In the genomic region with DNA sequence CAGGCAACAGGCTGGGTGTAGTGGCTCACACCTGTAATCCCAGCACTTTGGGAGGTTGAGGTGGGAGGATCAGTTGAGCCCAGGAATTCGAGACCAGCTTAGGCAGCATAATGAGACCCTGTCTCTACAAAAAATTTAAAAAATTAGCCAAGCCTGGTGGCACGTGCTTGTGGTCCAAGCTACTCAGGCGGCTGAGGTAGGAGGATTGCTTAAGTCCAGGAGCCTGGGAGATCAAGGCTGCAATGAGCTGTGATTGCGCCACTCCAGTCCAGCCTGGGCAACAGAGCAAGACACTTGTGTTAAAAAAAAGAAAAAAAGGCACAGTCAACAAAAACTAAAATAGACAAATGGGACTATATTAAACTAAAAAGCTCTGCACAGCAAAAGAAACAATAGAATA, we compare ENCODE assay signal across 19 cellular contexts. TPM values are rescaled to one million over a fixed set of nuclear protein-coding genes. Genes with fewer than 3 reads are reported as not detected.
DNase-seq lines count a peak whose midpoint lies in the region; ATAC-seq and TF ChIP-seq lines count a peak whose summit lies in the region.
"Had no signal": no experiment of that assay in that cellular context is flagged by ENCODE, and none has a peak within 500 bp of the region (broad histone marks: within the 10 kb centered on the region; RNA-seq: fewer than 3 reads in every experiment).

No MANE protein-coding gene starts in this region.

- TF ChIP-seq CTCF in MCF 10A (IDR thresholded peaks at IDR 0.05; ENCODE audit: unreplicated experiment), result no peak
- no peak for TF ChIP-seq CTCF in breast epithelium (IDR thresholded peaks at IDR 0.05)
- TF ChIP-seq CTCF in right lobe of liver (IDR thresholded peaks at IDR 0.05), result no peak
- no peak for TF ChIP-seq CTCF in upper lobe of left lung (IDR thresholded peaks at IDR 0.05)

- H3K27ac Mint-ChIP-seq in MCF 10A (ENCODE audit: low read depth, unreplicated experiment), result peak overlapping the region; percentile 75
- H3K27ac Mint-ChIP-seq: type B pancreatic cell had no signal

- peaks cover 10 to 13% of the 10 kb centered on the region in 2 donors for H3K4me1 ChIP-seq in breast epithelium
- H3K4me1 ChIP-seq in right lobe of liver, result peaks cover 2 to 63% (median 9%) of the 10 kb centered on the region in 4 donors
- peaks cover 59 to 88% (median 72%) of the 10 kb centered on the region in 4 donors for H3K4me1 ChIP-seq in upper lobe of left lung

- H3K4me3 ChIP-seq in breast epithelium (no peak overlapping the region), right lobe of liver (no peak overlapping the region), upper lobe of left lung (no peak overlapping the region)
- H3K4me3 ChIP-seq: psoas muscle had no signal

- no peaks in the 10 kb centered on the region for H3K27me3 Mint-ChIP-seq in MCF 10A (ENCODE audit: insufficient read depth, unreplicated experiment)
- H3K27me3 Mint-ChIP-seq: type B pancreatic cell had no signal

- H3K27me3 ChIP-seq in breast epithelium (no peaks in the 10 kb centered on the region), right lobe of liver (no peaks in the 10 kb centered on the region), upper lobe of left lung (no peaks in the 10 kb centered on the region)
- H3K27me3 ChIP-seq: foreskin keratinocyte had no signal

- intact Hi-C loops in MCF 10A (cut with micrococcal nuclease), result no loop called here
- intact Hi-C loops in breast epithelium (cut with DNase I; ENCODE audit: low total_unique reads), result no loop called here
- intact Hi-C loops in right lobe of liver (cut with DNase I), result no loop called here

- WGBS in right lobe of liver (ENCODE audit: insufficient coverage, low coverage, low lambda C conversion rate, missing lambda C conversion rate), result 60% methylated on average over 4 of the region's 4 CpGs
- WGBS in upper lobe of left lung, 2 donors, result 50 to 54% methylated on average over 4 of the region's 4 CpGs

- no peak for TF ChIP-seq EP300 in upper lobe of left lung (IDR thresholded peaks at IDR 0.05)

- no peak overlapping the region for H3K27ac ChIP-seq in breast epithelium
- H3K27ac ChIP-seq in right lobe of liver, result peak overlapping the region in 1 of 3 donors; percentile 16
- peak overlapping the region in 3 of 4 donors; percentile 69 to 83 (median 80) for H3K27ac ChIP-seq in upper lobe of left lung
- H3K27ac ChIP-seq: foreskin keratinocyte, psoas muscle had no signal

- CTCF ChIA-PET in MCF 10A (lab: Yijun Ruan, JAX), result interaction anchor here (0.6 to 0.9 kb wide), 5 partner anchors 18 to 513 kb away, joined by 3 to 4 read pairs (median 4); no protein-coding TSS in a partner anchor

- BruUV-seq in MCF 10A (replicated peaks; lab: Mats Ljungman, UMichigan), result no TSS peak

- POLR2A ChIA-PET in MCF 10A (lab: Yijun Ruan, JAX), result interaction anchor here (1.1 to 1.6 kb wide), 3 partner anchors 13 to 29 kb away, joined by 3 to 10 read pairs (median 4); partner anchors contain the start of gene ATP6V0E1

- peaks cover 43% of the 10 kb centered on the region for H3K36me3 Mint-ChIP-seq in MCF 10A (ENCODE audit: insufficient read depth, unreplicated experiment)

- ATAC-seq in right lobe of liver (peak in 2 of 4 donors; percentile 46 to 57), upper lobe of left lung (ENCODE audit: low FRiP score in 2 of 2) (no peak), HG03135 (IDR thresholded peaks at IDR 0.05; ENCODE audit: unreplicated experiment) (no peak), GM21723 (IDR thresholded peaks at IDR 0.05; ENCODE audit: unreplicated experiment) (no peak)
- ATAC-seq: foreskin keratinocyte, psoas muscle had no signal

- no peak for TF ChIP-seq POLR2A in breast epithelium (IDR thresholded peaks at IDR 0.05)
- no peak for TF ChIP-seq POLR2A in right lobe of liver (IDR thresholded peaks at IDR 0.05)
- TF ChIP-seq POLR2A in upper lobe of left lung (IDR thresholded peaks at IDR 0.05), result no peak

- H3K36me3 ChIP-seq in breast epithelium (no peaks in the 10 kb centered on the region), right lobe of liver (no peaks in the 10 kb centered on the region), upper lobe of left lung (no peaks in the 10 kb centered on the region)

- DNase-seq in MCF 10A (ENCODE audit: unreplicated experiment), result peak; percentile 35
- DNase-seq in breast epithelium (ENCODE audit: low spot score in 2 of 2), result no peak
- DNase-seq in amniotic epithelial cell (ENCODE audit: low read depth), result peak; percentile 74
- DNase-seq in right lobe of liver, result peak; percentile 51 to 66 (median 60)
- DNase-seq in upper lobe of left lung, result peak in 1 of 2 donors; percentile 90
- DNase-seq in activated CD4-positive, alpha-beta T cell treated with anti-CD3 and anti-CD28 coated beads, Interleukin-2, amount 50 U/mL, for 4 hours, result no peak
- DNase-seq: COR-L47; foreskin keratinocyte; GOT3; midbrain; NCI-H1092; NCI-H2081 treated with DMSO at 0.1 percent for 48 hours; NCI-H510A treated with DMSO at 0.1 percent for 48 hours; stimulated activated naive CD4-positive, alpha-beta T cell; T1000 had no signal

- no peaks in the 10 kb centered on the region for H3K9me3 Mint-ChIP-seq in MCF 10A (ENCODE audit: unreplicated experiment)
- H3K9me3 Mint-ChIP-seq: type B pancreatic cell had no signal

- peaks cover 50% of the 10 kb centered on the region for H3K4me1 Mint-ChIP-seq in MCF 10A (ENCODE audit: insufficient read depth, unreplicated experiment)

- no peak overlapping the region for H3K4me3 Mint-ChIP-seq in MCF 10A (ENCODE audit: unreplicated experiment)
- H3K4me3 Mint-ChIP-seq: type B pancreatic cell had no signal

- no peaks in the 10 kb centered on the region for H3K9me3 ChIP-seq in breast epithelium
- H3K9me3 ChIP-seq in right lobe of liver, result no peaks in the 10 kb centered on the region
- H3K9me3 ChIP-seq in upper lobe of left lung, result no peaks in the 10 kb centered on the region
- H3K9me3 ChIP-seq: psoas muscle had no signal

RNA-seq across cellular contexts. Expression of gene ATP6V0E1, which starts 29.3 kb away (rescaled TPM):
- total RNA-seq in MCF 10A (2022) (171 and 243 TPM in 2 replicates), breast epithelium (100 to 1,000 TPM; 173 to 219 (median 185) TPM), right lobe of liver (100 to 1,000 TPM in 5 of 6 experiments, 10 to 100 TPM in 1; 83.1 to 202 (median 116) TPM), upper lobe of left lung (100 to 1,000 TPM in 4 of 6 donors, 10 to 100 TPM in 2; 58.7 to 317 (median 198) TPM)

RNA-seq across cellular contexts. Expression of gene CREBRF, which starts 43.3 kb away (rescaled TPM):
- total RNA-seq in MCF 10A (2022) (16.2 and 22.7 TPM in 2 replicates), breast epithelium (10 to 100 TPM; 51.1 to 77.1 (median 63.8) TPM), right lobe of liver (10 to 100 TPM in 4 of 6 experiments, 1 to 10 TPM in 2; 6.5 to 15.7 (median 12.6) TPM), upper lobe of left lung (10 to 100 TPM; 22.0 to 65.0 (median 38.0) TPM)

RNA-seq across cellular contexts. Expression of gene RPL26L1, which starts 53.7 kb away (rescaled TPM):
- total RNA-seq in MCF 10A (2022) (103 and 119 TPM in 2 replicates), breast epithelium (10 to 100 TPM; 21.4 to 34.1 (median 22.0) TPM), right lobe of liver (10 to 100 TPM; 14.2 to 33.4 (median 19.2) TPM), upper lobe of left lung (10 to 100 TPM; 10.5 to 31.0 (median 23.9) TPM)

Comparison
In these comparisons a context has a peak if more than half of its experiments do, and no peak if none do; other contexts are left out.
1. DNase-seq: peak in MCF 10A (single experiment), amniotic epithelial cell (single experiment) and right lobe of liver (3 of 3); none in breast epithelium (0 of 2) and activated CD4-positive, alpha-beta T cell treated with anti-CD3 and anti-CD28 coated beads, Interleukin-2, amount 50 U/mL, for 4 hours (0 of 2).
2. H3K27ac ChIP-seq: peak in upper lobe of left lung (3 of 4); none in breast epithelium (0 of 2).